ENCODE assay signal across 8 cellular contexts in the genomic region with DNA sequence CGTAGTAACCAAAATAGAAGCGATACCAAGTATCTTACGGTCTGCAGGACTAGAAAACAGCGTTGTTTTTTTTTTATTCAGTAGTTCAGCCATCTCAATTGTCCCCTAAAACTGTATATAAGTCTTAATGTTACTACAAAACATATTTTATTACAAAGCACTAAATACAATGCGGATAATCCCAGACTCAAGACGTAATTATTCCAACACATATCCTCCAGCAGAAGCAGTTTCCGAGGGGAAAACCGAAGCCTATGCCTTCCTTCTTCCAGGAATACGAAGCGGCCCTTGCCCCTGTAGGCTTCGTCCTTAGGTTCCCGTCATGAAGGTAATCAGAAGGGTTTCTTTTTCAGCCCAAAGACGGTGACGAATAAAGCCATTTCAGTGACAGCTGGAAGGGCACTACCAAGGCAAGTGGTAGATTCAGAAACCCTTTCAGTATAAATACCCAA. TPM values are rescaled to one million over a fixed set of nuclear protein-coding genes. Genes with fewer than 3 reads are reported as not detected.
DNase-seq lines count a peak whose midpoint lies in the region; ATAC-seq and TF ChIP-seq lines count a peak whose summit lies in the region.

No MANE protein-coding gene starts in this region.

- DNase-seq in epithelial cell of prostate (ENCODE audit: low read depth, low spot score): no peak
- no peak for DNase-seq in ovary
- no peak for DNase-seq in omental fat pad (ENCODE audit: low spot score)
- DNase-seq in mucosa of gallbladder (ENCODE audit: low spot score): no peak
- DNase-seq in lower leg skin (ENCODE audit: low spot score in 2 of 2): no peak

- WGBS in ovary, 3 donors: 2% methylated on average over 14 of the region's 14 CpGs
- WGBS in lower leg skin, 2 donors: 4 to 5% methylated on average over 14 of the region's 14 CpGs

- H2AFZ ChIP-seq in OCI-LY3 (ENCODE audit: low read depth, low read length): 0 out of 2 replicates have a peak overlapping the region, but pooled peaks have one; percentile 14

- no peaks in the 10 kb centered on the region for H3K79me2 ChIP-seq in OCI-LY3 (ENCODE audit: low read length)

- peak overlapping the region; percentile 84 for H3K4me2 ChIP-seq in OCI-LY3 (ENCODE audit: low read length)

- H3K27ac ChIP-seq in OCI-LY3 (ENCODE audit: low read length) (peak overlapping the region; percentile 85), epithelial cell of prostate (peak overlapping the region; percentile 91), ovary (peak overlapping the region; percentile 9 to 89)

- TF ChIP-seq POLR2A in ovary (IDR thresholded peaks at IDR 0.05) (no peak), lower leg skin (IDR thresholded peaks at IDR 0.05) (no peak)

- no peaks in the 10 kb centered on the region for H4K20me1 ChIP-seq in OCI-LY3 (ENCODE audit: insufficient read depth, low read length)

- no peaks in the 10 kb centered on the region for H3K27me3 ChIP-seq in OCI-LY3 (ENCODE audit: low read depth, low read length)
- H3K27me3 ChIP-seq in ovary: no peaks in the 10 kb centered on the region

- H3K9me3 ChIP-seq in ES-I3 (ENCODE audit: control insufficient read depth, insufficient read depth, low read length): no peaks in the 10 kb centered on the region
- H3K9me3 ChIP-seq in OCI-LY3 (ENCODE audit: insufficient read depth, low read length): no peaks in the 10 kb centered on the region
- no peaks in the 10 kb centered on the region for H3K9me3 ChIP-seq in ovary

- intact Hi-C loops in ovary (cut with DNase I): loop anchor here in 1 of 4 donors (1.0 kb wide), 1 partner anchor 48 kb away; no protein-coding TSS in a partner anchor
- intact Hi-C loops in lower leg skin (cut with DNase I; ENCODE audit: low total_unique reads): no loop called here

- TF ChIP-seq EP300 in ovary (IDR thresholded peaks at IDR 0.05): no peak

- H3K36me3 ChIP-seq in ES-I3 (ENCODE audit: insufficient read depth, low read length) (no peaks in the 10 kb centered on the region), OCI-LY3 (replicated peaks; ENCODE audit: low read depth, low read length) (no peaks in the 10 kb centered on the region), ovary (no peaks in the 10 kb centered on the region)

- TF ChIP-seq CTCF in OCI-LY3 (IDR thresholded peaks at IDR 0.05; ENCODE audit: low read depth, low read length) (no peak), ovary (IDR thresholded peaks at IDR 0.05) (no peak), omental fat pad (IDR thresholded peaks at IDR 0.05) (no peak), lower leg skin (IDR thresholded peaks at IDR 0.05) (no peak)

- H3K4me3 ChIP-seq in OCI-LY3 (ENCODE audit: low read length): peak overlapping the region; percentile 77
- H3K4me3 ChIP-seq in ovary: peak overlapping the region; percentile 40
- H3K4me3 ChIP-seq in lower leg skin (ENCODE audit: low read depth, poor library complexity, severe bottlenecking): no peak overlapping the region

- peaks cover 11% of the 10 kb centered on the region for H3K4me1 ChIP-seq in ES-I3 (ENCODE audit: insufficient read depth, low read length)
- H3K4me1 ChIP-seq in OCI-LY3 (ENCODE audit: low read length): peaks cover 20% of the 10 kb centered on the region
- H3K4me1 ChIP-seq in ovary (ENCODE audit: insufficient read depth): peaks cover 6% of the 10 kb centered on the region

- ATAC-seq in omental fat pad (ENCODE audit: low FRiP score): no peak
- ATAC-seq in HG02870 (IDR thresholded peaks at IDR 0.05; ENCODE audit: unreplicated experiment): no peak

- H3K9ac ChIP-seq in ES-I3 (ENCODE audit: low read depth, low read length) (peak overlapping the region; percentile 47), OCI-LY3 (ENCODE audit: low read length) (peak overlapping the region; percentile 70)

RNA-seq across cellular contexts. Expression of a gene that starts 2.3 kb away (rescaled TPM):
- 10 to 100 TPM in 5 of 7 donors, 1 to 10 TPM in 2; 7.5 to 57.6 (median 16.1) TPM for total RNA-seq in ovary
- polyA plus RNA-seq in ovary: 10 to 100 TPM in 1 of 2 donors, 1 to 10 TPM in 1; 8.2 to 10.3 TPM
- total RNA-seq in omental fat pad: 10 to 100 TPM; 10.9 to 78.4 (median 34.1) TPM
- total RNA-seq in mucosa of gallbladder: 22.5 TPM
- total RNA-seq in lower leg skin: 10 to 100 TPM; 15.9 to 21.0 (median 17.6) TPM

RNA-seq across cellular contexts. Expression of a gene that starts 11.1 kb away (rescaled TPM):
- total RNA-seq in ovary (100 to 1,000 TPM in 4 of 7 donors, 10 to 100 TPM in 3; 35.5 to 147 (median 118) TPM), omental fat pad (10 to 100 TPM; 16.8 to 42.1 (median 21.2) TPM), mucosa of gallbladder (73.8 TPM), lower leg skin (10 to 100 TPM; 43.5 to 58.9 (median 49.3) TPM)
- polyA plus RNA-seq in ovary: 100 to 1,000 TPM in 1 of 2 donors, 10 to 100 TPM in 1; 99.2 to 233 TPM

RNA-seq across cellular contexts. Expression of a gene that starts 16.1 kb away (rescaled TPM):
- total RNA-seq in ovary (1 to 10 TPM; 5.5 to 7.2 (median 6.7) TPM), omental fat pad (1 to 10 TPM; 4.7 to 9.9 (median 6.7) TPM), mucosa of gallbladder (12.4 TPM), lower leg skin (10 to 100 TPM; 22.0 to 26.6 (median 25.0) TPM)
- polyA plus RNA-seq in ovary: 1 to 10 TPM; 1.3 to 7.2 TPM

RNA-seq across cellular contexts. Expression of a gene that starts 21.7 kb away (rescaled TPM):
- total RNA-seq in ovary: 100 to 1,000 TPM in 6 of 7 donors, 10 to 100 TPM in 1; 74.9 to 394 (median 165) TPM
- polyA plus RNA-seq in ovary: 100 to 1,000 TPM in 1 of 2 donors, 10 to 100 TPM in 1; 12.8 to 164 TPM
- total RNA-seq in omental fat pad: 100 to 1,000 TPM in 2 of 4 donors, 10 to 100 TPM in 2; 78.8 to 169 (median 122) TPM
- total RNA-seq in mucosa of gallbladder: 123 TPM
- 100 to 1,000 TPM; 197 to 545 (median 266) TPM for total RNA-seq in lower leg skin

RNA-seq across cellular contexts. Expression of a gene that starts 36.5 kb away (rescaled TPM):
- 1 to 10 TPM in 2 of 7 donors, under 1 TPM in 2, not detected in 3; 0.80 to 1.7 (median 1.1) TPM for total RNA-seq in ovary
- 1 to 10 TPM in 1 of 2 donors, under 1 TPM in 1; 0.68 to 1.5 TPM for polyA plus RNA-seq in ovary
- total RNA-seq in omental fat pad: 1 to 10 TPM in 2 of 4 donors, under 1 TPM in 1, not detected in 1; 0.79 to 3.0 (median 2.0) TPM
- total RNA-seq in mucosa of gallbladder: 1.9 TPM
- 10 to 100 TPM in 2 of 4 donors, 1 to 10 TPM in 2; 3.2 to 12.9 (median 8.6) TPM for total RNA-seq in lower leg skin
